ENCODE assay signal across 13 cellular contexts in genomic region chr6:90611996-90612690, GRCh38. TPM values are rescaled to one million over a fixed set of nuclear protein-coding genes. Genes with fewer than 3 reads are reported as not detected.
DNase-seq lines count a peak whose midpoint lies in the region; ATAC-seq, FAIRE-seq and TF ChIP-seq lines count a peak whose summit lies in the region.
"Had no signal": no experiment of that assay in that cellular context is flagged by ENCODE, and none has a peak within 500 bp of the region (broad histone marks: within the 10 kb centered on the region; RNA-seq: fewer than 3 reads in every experiment).

No MANE protein-coding gene starts in this region.

- peak overlapping the region in 1 of 3 donors; percentile 69 for H3K27ac Mint-ChIP-seq in IgD-negative memory B cell
- H3K27ac Mint-ChIP-seq in endodermal cell = no peak overlapping the region
- H3K27ac Mint-ChIP-seq in neural progenitor cell = no peak overlapping the region
- H3K27ac Mint-ChIP-seq: CD4-positive, alpha-beta T cell; effector memory CD8-positive, alpha-beta T cell had no signal

- H3K4me3 ChIP-seq in endodermal cell (ENCODE audit: low read length) (peak overlapping the region; percentile 75), neural progenitor cell (peak overlapping the region; percentile 57), breast epithelium (no peak overlapping the region)

- H3K4me1 Mint-ChIP-seq in IgD-negative memory B cell = peaks cover 1 to 11% (median 9%) of the 10 kb centered on the region in 3 donors
- peaks cover 22% of the 10 kb centered on the region for H3K4me1 Mint-ChIP-seq in endodermal cell
- peaks cover 38% of the 10 kb centered on the region for H3K4me1 Mint-ChIP-seq in neural progenitor cell

- peaks cover 17% of the 10 kb centered on the region for H3K27me3 ChIP-seq in endodermal cell (ENCODE audit: control insufficient read depth, insufficient read depth, low read length, poor library complexity, severe bottlenecking)
- peaks cover 45% of the 10 kb centered on the region for H3K27me3 ChIP-seq in neural progenitor cell
- H3K27me3 ChIP-seq in breast epithelium = peaks cover 0 to 21% of the 10 kb centered on the region in 2 donors

- H3K4me3 Mint-ChIP-seq in IgD-negative memory B cell (peak overlapping the region; percentile 1 to 68 (median 28)), endodermal cell (peak overlapping the region; percentile 70), neural progenitor cell (peak overlapping the region; percentile 86)

- H3K4me2 ChIP-seq in neural progenitor cell = peak overlapping the region; percentile 88

- 50 to 72% methylated on average over 17 to 19 of the region's 20 CpGs for WGBS in endodermal cell (ENCODE audit: insufficient coverage in 1 of 2, insufficient read length in 1 of 2), 2 experiments

- no peaks in the 10 kb centered on the region for H3K36me3 Mint-ChIP-seq in IgD-negative memory B cell
- H3K36me3 Mint-ChIP-seq in endodermal cell (ENCODE audit: low read depth) = no peaks in the 10 kb centered on the region
- no peaks in the 10 kb centered on the region for H3K36me3 Mint-ChIP-seq in neural progenitor cell

- H3K27me3 Mint-ChIP-seq in IgD-negative memory B cell = peaks cover 30% of the 10 kb centered on the region
- H3K27me3 Mint-ChIP-seq in endodermal cell (ENCODE audit: insufficient read depth) = peaks cover 24% of the 10 kb centered on the region
- peaks cover 4% of the 10 kb centered on the region for H3K27me3 Mint-ChIP-seq in neural progenitor cell (ENCODE audit: insufficient read depth, low read depth)

- H3K36me3 ChIP-seq in endodermal cell (ENCODE audit: control insufficient read depth, insufficient read depth, low read length) (no peaks in the 10 kb centered on the region), neural progenitor cell (no peaks in the 10 kb centered on the region), breast epithelium (no peaks in the 10 kb centered on the region)
- H3K36me3 ChIP-seq: gastrocnemius medialis had no signal

- peaks cover 5% of the 10 kb centered on the region for H4K20me1 ChIP-seq in neural progenitor cell (ENCODE audit: low read depth)

- intact Hi-C loops in breast epithelium (cut with DNase I; ENCODE audit: low total_unique reads) = no loop called here

- TF ChIP-seq POLR2A in breast epithelium (IDR thresholded peaks at IDR 0.05) = no peak

- H3K9ac ChIP-seq in endodermal cell (ENCODE audit: extremely low read depth, low read length, poor library complexity, severe bottlenecking) (no peak overlapping the region), neural progenitor cell (no peak overlapping the region)

- peaks cover 28% of the 10 kb centered on the region for H3F3A ChIP-seq in neural progenitor cell (ENCODE audit: low read depth)

- H3K9me3 Mint-ChIP-seq in IgD-negative memory B cell (no peaks in the 10 kb centered on the region), endodermal cell (no peaks in the 10 kb centered on the region), neural progenitor cell (no peaks in the 10 kb centered on the region)
- H3K9me3 Mint-ChIP-seq: CD4-positive, alpha-beta T cell; effector memory CD8-positive, alpha-beta T cell had no signal

- no peak for TF ChIP-seq CTCF in D721Med (IDR thresholded peaks at IDR 0.05; ENCODE audit: insufficient read depth, missing control alignments)
- TF ChIP-seq CTCF in endodermal cell (conservative IDR thresholded peaks at IDR 0.05) = no peak
- TF ChIP-seq CTCF in neural progenitor cell (IDR thresholded peaks at IDR 0.05) = no peak
- no peak for TF ChIP-seq CTCF in breast epithelium (IDR thresholded peaks at IDR 0.05)

- H3K27ac ChIP-seq in endodermal cell (ENCODE audit: low read depth, low read length) (no peak overlapping the region), neural progenitor cell (no peak overlapping the region), breast epithelium (no peak overlapping the region)

- ATAC-seq in GM18498 (IDR thresholded peaks at IDR 0.05; ENCODE audit: unreplicated experiment) = no peak
- no peak for ATAC-seq in HG03520 (IDR thresholded peaks at IDR 0.05; ENCODE audit: unreplicated experiment)

- peak; percentile 25 for FAIRE-seq in D721Med (lab: Jason Lieb, UNC)
- FAIRE-seq: GM18507 had no signal

- H3K9me3 ChIP-seq in endodermal cell (ENCODE audit: control insufficient read depth, low read length) (no peaks in the 10 kb centered on the region), neural progenitor cell (ENCODE audit: low read depth) (no peaks in the 10 kb centered on the region), breast epithelium (no peaks in the 10 kb centered on the region)
- H3K9me3 ChIP-seq: gastrocnemius medialis had no signal

- H2AFZ ChIP-seq in neural progenitor cell (replicated peaks) = no peak overlapping the region

- DNase-seq in D721Med (ENCODE audit: insufficient read length, low spot score) (no peak), endodermal cell (peak; percentile 72), neural progenitor cell (ENCODE audit: low spot score) (peak; percentile 75), breast epithelium (ENCODE audit: low spot score in 2 of 2) (no peak)
- DNase-seq: effector memory CD8-positive, alpha-beta T cell; gastrocnemius medialis; NCI-H187; NK-92 treated with Interleukin-12 subunit alpha and Interleukin-12 subunit beta, amount 100 ng/mL, for 24 hours had no signal

- no peaks in the 10 kb centered on the region for H3K4me1 ChIP-seq in endodermal cell (ENCODE audit: control insufficient read depth, insufficient read depth, low read length)
- peaks cover 19% of the 10 kb centered on the region for H3K4me1 ChIP-seq in neural progenitor cell
- no peaks in the 10 kb centered on the region for H3K4me1 ChIP-seq in breast epithelium

- no peaks in the 10 kb centered on the region for H3K79me2 ChIP-seq in neural progenitor cell (ENCODE audit: low read depth)

RNA-seq across cellular contexts. Expression of gene MAP3K7, which starts 25.3 kb away (rescaled TPM):
- polyA plus RNA-seq in IgD-negative memory B cell = 22.3 TPM
- total RNA-seq in endodermal cell = 10 to 100 TPM; 40.1 to 50.9 TPM
- polyA plus RNA-seq in endodermal cell (2013, experiment 1 of 2) = 45.6 TPM
- 43.8 TPM for polyA plus RNA-seq in endodermal cell (2013, experiment 2 of 2)
- total RNA-seq in neural progenitor cell (ENCODE audit: low replicate concordance) = 56.2 and 91.9 TPM in 2 replicates
- total RNA-seq in breast epithelium = 10 to 100 TPM; 26.2 to 52.4 (median 31.1) TPM

Comparison
In these comparisons a context has a peak if more than half of its experiments do, and no peak if none do; other contexts are left out.
1. DNase-seq: peak in endodermal cell (single experiment) and neural progenitor cell (single experiment); none in D721Med (single experiment) and breast epithelium (0 of 2).
2. H3K4me3 Mint-ChIP-seq: peak in every context shown above with its lines; median percentile 86 in neural progenitor cell; 70 in endodermal cell; 28 in IgD-negative memory B cell.
3. H3K4me3 ChIP-seq: peak in endodermal cell (single experiment) and neural progenitor cell (single experiment); none in breast epithelium (0 of 3).